Comparison of ENCODE assay signal across 18 cellular contexts in genomic region chr7:97937389-97937788, GRCh38. TPM values are rescaled to one million over a fixed set of nuclear protein-coding genes. Genes with fewer than 3 reads are reported as not detected.
"Had no signal": no experiment of that assay in that cellular context is flagged by ENCODE, and none has a peak within 500 bp of the region (broad histone marks: within the 10 kb centered on the region; RNA-seq: fewer than 3 reads in every experiment).

No MANE protein-coding gene starts in this region.

RNA-seq across cellular contexts. Expression of gene OCM2, which starts 52.6 kb away (rescaled TPM):
- total RNA-seq: kidney epithelial cell, left ventricle myocardium inferior, lower leg skin, lung, mesothelial cell of epicardium, mononuclear cell, natural killer cell, occipital lobe, osteocyte, posterior vena cava, psoas muscle, sigmoid colon, spleen, subcutaneous adipose tissue, suprapubic skin, thoracic aorta, upper lobe of right lung had no signal
- polyA plus RNA-seq: lung, psoas muscle, sigmoid colon, small intestine, spleen had no signal
